22 cellular contexts compared by ENCODE assay signal in the genomic region with DNA sequence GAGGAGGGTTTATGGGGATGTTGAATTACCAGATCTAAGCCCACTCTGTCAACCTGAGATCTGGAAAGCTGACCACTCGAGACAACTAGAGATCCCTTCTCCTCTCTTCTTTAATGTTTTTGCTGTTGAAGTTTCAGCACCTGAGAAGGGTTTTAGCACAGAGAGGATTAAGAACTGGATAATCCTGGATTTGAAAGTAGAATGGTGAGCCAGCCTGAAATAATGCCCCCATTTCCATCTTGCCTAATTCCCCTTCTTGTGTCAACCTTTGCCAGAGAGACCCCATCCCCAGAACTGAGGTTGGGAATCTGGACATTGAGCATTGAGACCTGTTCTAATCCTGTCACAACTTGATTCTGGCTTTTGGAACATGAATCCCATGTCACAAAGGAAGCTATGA.
"Had no signal": no experiment of that assay in that cellular context is flagged by ENCODE, and none has a peak within 500 bp of the region (broad histone marks: within the 10 kb centered on the region; RNA-seq: fewer than 3 reads in every experiment).

No MANE protein-coding gene starts in this region.

- H3K79me2 ChIP-seq: hepatocyte had no signal

- H3K27me3 ChIP-seq: dorsolateral prefrontal cortex, esophagus muscularis mucosa, gastroesophageal sphincter, hepatocyte, left lung had no signal

- H3K4me1 Mint-ChIP-seq: immature natural killer cell, naive B cell had no signal

- H3K4me3 ChIP-seq: coronary artery, dorsolateral prefrontal cortex, esophagus muscularis mucosa, gastroesophageal sphincter, heart left ventricle, hepatocyte, left lung, lower lobe of right lung, mucosa of descending colon had no signal

- H3K4me2 ChIP-seq: hepatocyte had no signal

- H2AFZ ChIP-seq: hepatocyte had no signal

- H3K4me3 Mint-ChIP-seq: mesothelial cell of epicardium, naive B cell had no signal

- H3K4me1 ChIP-seq: esophagus muscularis mucosa, gastroesophageal sphincter, heart left ventricle, left lung, lower lobe of right lung had no signal

- ATAC-seq: foreskin keratinocyte, gastroesophageal sphincter, heart left ventricle, left lung, left ventricle myocardium superior, lower lobe of right lung, mucosa of descending colon had no signal

- H3K27ac ChIP-seq: coronary artery, dorsolateral prefrontal cortex, esophagus muscularis mucosa, foreskin keratinocyte, gastroesophageal sphincter, heart left ventricle, hepatocyte, left lung, lower lobe of right lung had no signal

- DNase-seq: dermis blood vessel endothelial cell; dorsolateral prefrontal cortex; effector CD4-positive, alpha-beta T cell; effector memory CD4-positive, alpha-beta T cell; foreskin keratinocyte; heart left ventricle; hypothalamus; immature natural killer cell; islet precursor cell; kidney; kidney glomerular epithelial cell; left lung; left ventricle myocardium superior; lower lobe of right lung; mesenchymal stem cell; mucosa of descending colon; naive B cell had no signal

- H3K36me3 ChIP-seq: esophagus muscularis mucosa, gastroesophageal sphincter, heart left ventricle, left lung, lower lobe of right lung had no signal

- H3K27ac Mint-ChIP-seq: immature natural killer cell, mesothelial cell of epicardium had no signal
